ENCODE assay signal across 9 cellular contexts in the genomic region with DNA sequence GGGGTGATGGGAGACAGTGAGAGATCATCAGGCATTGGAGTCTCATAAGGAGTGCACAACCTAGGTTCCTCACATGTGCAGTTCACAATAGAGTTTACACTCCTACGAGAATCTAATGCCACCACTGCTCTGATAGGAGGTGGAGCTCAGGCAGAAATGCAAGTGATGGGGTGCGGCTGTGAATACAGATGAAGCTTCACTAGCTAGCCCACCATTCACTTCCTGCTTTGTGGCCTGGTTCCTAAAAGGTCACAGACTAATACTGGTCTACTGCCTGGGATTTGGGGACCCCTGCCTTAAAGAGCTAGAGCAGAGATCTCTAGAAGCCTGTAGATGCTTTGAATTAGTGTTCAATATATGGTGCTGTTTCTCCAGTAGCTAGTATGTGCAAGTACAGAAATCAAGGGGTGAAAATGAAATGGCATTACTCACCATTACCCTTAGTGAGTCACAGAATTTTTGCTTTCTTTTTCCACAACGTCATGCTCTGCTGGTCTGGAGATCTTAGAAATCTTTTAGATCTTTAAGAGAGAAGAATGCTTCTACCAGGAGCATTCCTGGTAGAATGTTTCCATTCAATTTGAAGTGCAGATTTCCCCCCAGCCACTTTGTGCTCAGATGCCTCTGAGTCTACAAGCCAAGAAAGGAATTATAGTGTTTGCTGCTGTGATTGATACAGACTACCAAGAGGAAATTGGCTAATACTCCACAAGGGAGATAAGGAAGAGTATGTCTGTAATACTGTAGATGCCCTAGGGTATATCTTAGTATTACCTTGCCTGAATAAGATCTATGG.
A peak's percentile ranks its signal among the peaks of the same experiment; 100 is the strongest.
DNase-seq lines count a peak whose midpoint lies in the region; ATAC-seq, FAIRE-seq and TF ChIP-seq lines count a peak whose summit lies in the region.
"Had no signal": no experiment of that assay in that cellular context is flagged by ENCODE, and none has a peak within 500 bp of the region (broad histone marks: within the 10 kb centered on the region; RNA-seq: fewer than 3 reads in every experiment).

No MANE protein-coding gene starts in this region.

- no peaks in the 10 kb centered on the region for H3K9me3 ChIP-seq in kidney (ENCODE audit: control insufficient read depth in 1 of 2, low read length in 2 of 2)
- no peaks in the 10 kb centered on the region for H3K9me3 ChIP-seq in right cardiac atrium (ENCODE audit: control insufficient read depth, low read length)

- TF ChIP-seq CTCF in fibroblast of the aortic adventitia (IDR thresholded peaks at IDR 0.05; ENCODE audit: insufficient read depth, low read length) (no peak), kidney (IDR thresholded peaks at IDR 0.05; ENCODE audit: borderline replicate concordance, extremely low read depth, insufficient read depth) (no peak)

- no peaks in the 10 kb centered on the region for H3K4me1 ChIP-seq in kidney (ENCODE audit: control insufficient read depth in 1 of 2, insufficient read depth in 1 of 2, low read depth in 1 of 2, low read length in 2 of 2)
- no peaks in the 10 kb centered on the region for H3K4me1 ChIP-seq in right cardiac atrium (ENCODE audit: control insufficient read depth, insufficient read depth, low read length)

- no peaks in the 10 kb centered on the region for H3K27me3 ChIP-seq in right cardiac atrium (ENCODE audit: control insufficient read depth, insufficient read depth)

- no peaks in the 10 kb centered on the region for H3K36me3 ChIP-seq in kidney (ENCODE audit: control insufficient read depth in 1 of 2, insufficient read depth in 2 of 2, low read length in 2 of 2)

- no peak overlapping the region for H3K4me3 ChIP-seq in fibroblast of the aortic adventitia (ENCODE audit: low read depth, low read length)
- no peak overlapping the region for H3K4me3 ChIP-seq in kidney (ENCODE audit: low read length in 2 of 2)
- H3K4me3 ChIP-seq in right cardiac atrium (ENCODE audit: low read length), result no peak overlapping the region

- DNase-seq in ELF-1 (ENCODE audit: low read depth, low spot score), result peak; percentile 9
- peak; percentile 84 for DNase-seq in HT1080 (ENCODE audit: low read depth)
- DNase-seq in fibroblast of the aortic adventitia (ENCODE audit: low read depth), result peak; percentile 77
- DNase-seq in kidney, result no peak
- no peak for DNase-seq in C1 segment of cervical spinal cord (lab: John Stamatoyannopoulos, UW)
- DNase-seq in right cardiac atrium, result no peak
- DNase-seq in NCI-H128 (lab: John Stamatoyannopoulos, UW; ENCODE audit: unreplicated experiment), result no peak
- DNase-seq: NCI-H1048 had no signal

- ATAC-seq in GM21825 (IDR thresholded peaks at IDR 0.05; ENCODE audit: unreplicated experiment), result peak; percentile 80
- ATAC-seq in right cardiac atrium, result no peak

- H3K9ac ChIP-seq in kidney (ENCODE audit: low read length in 2 of 2), result no peak overlapping the region

- H3K27ac ChIP-seq in kidney (ENCODE audit: low read depth in 2 of 2, low read length in 2 of 2) (no peak overlapping the region), right cardiac atrium (ENCODE audit: low read length) (no peak overlapping the region)

- FAIRE-seq in kidney (lab: Jason Lieb, UNC), result no peak

- WGBS in right cardiac atrium, result 73% methylated on average over 3 of the region's 3 CpGs

- intact Hi-C loops in kidney (cut with DNase I) (no loop called here), right cardiac atrium (cut with DNase I) (no loop called here)

Comparison
In these comparisons a context has a peak if more than half of its experiments do, and no peak if none do; other contexts are left out.
1. DNase-seq: peak in ELF-1 (single experiment), HT1080 (single experiment) and fibroblast of the aortic adventitia (single experiment); none in kidney (single experiment), C1 segment of cervical spinal cord (0 of 14), right cardiac atrium (0 of 3) and NCI-H128 (single experiment).